In genomic region chr1:54490361-54491248, GRCh38 we compare ENCODE assay signal across 8 cellular contexts. TPM values are rescaled to one million over a fixed set of nuclear protein-coding genes. Genes with fewer than 3 reads are reported as not detected.
A peak's percentile ranks its signal among the peaks of the same experiment; 100 is the strongest.
DNase-seq lines count a peak whose midpoint lies in the region; ATAC-seq, FAIRE-seq and TF ChIP-seq lines count a peak whose summit lies in the region.
"Had no signal": no experiment of that assay in that cellular context is flagged by ENCODE, and none has a peak within 500 bp of the region (broad histone marks: within the 10 kb centered on the region; RNA-seq: fewer than 3 reads in every experiment).

No MANE protein-coding gene starts in this region.

- peak overlapping the region; percentile 78 for H3K27ac Mint-ChIP-seq in astrocyte (ENCODE audit: unreplicated experiment)
- H3K27ac Mint-ChIP-seq in naive thymus-derived CD4-positive, alpha-beta T cell: peak overlapping the region in 5 of 9 donors; percentile 16 to 55 (median 39)
- no peak overlapping the region for H3K27ac Mint-ChIP-seq in activated T-helper 2 cell treated with anti-CD3 and anti-CD28 coated beads, Interferon-gamma antibody, Interleukin-2, Interleukin-4, amounts not matched to agents 10 μg/mL and 5 μg/mL and 100 μg/mL, durations not matched to agents 14 hours and 24 hours and 36 hours

- H3K4me1 Mint-ChIP-seq in astrocyte (ENCODE audit: low read depth, unreplicated experiment): peaks cover 21% of the 10 kb centered on the region
- peaks cover 19 to 40% (median 30%) of the 10 kb centered on the region in 7 donors for H3K4me1 Mint-ChIP-seq in naive thymus-derived CD4-positive, alpha-beta T cell
- peaks cover 16% of the 10 kb centered on the region for H3K4me1 Mint-ChIP-seq in activated T-helper 2 cell treated with anti-CD3 and anti-CD28 coated beads, Interferon-gamma antibody, Interleukin-2, Interleukin-4, amounts not matched to agents 10 μg/mL and 5 μg/mL and 100 μg/mL, durations not matched to agents 14 hours and 24 hours and 36 hours (ENCODE audit: low read depth)

- ATAC-seq in naive thymus-derived CD4-positive, alpha-beta T cell: no peak
- ATAC-seq in HG03196 (IDR thresholded peaks at IDR 0.05; ENCODE audit: unreplicated experiment): no peak

- peak overlapping the region; percentile 44 for H3K4me3 ChIP-seq in HUES6 (ENCODE audit: low read depth, low read length)
- no peak overlapping the region for H3K4me3 ChIP-seq in astrocyte (ENCODE audit: insufficient read depth, low read depth, low read length)
- no peak overlapping the region for H3K4me3 ChIP-seq in naive thymus-derived CD4-positive, alpha-beta T cell (ENCODE audit: low read length)

- peaks cover 16% of the 10 kb centered on the region for H3K27me3 ChIP-seq in HUES6 (ENCODE audit: control insufficient read depth, insufficient read depth, low read length)
- peaks cover 3% of the 10 kb centered on the region for H3K27me3 ChIP-seq in astrocyte (ENCODE audit: insufficient read depth, low read length)
- no peaks in the 10 kb centered on the region for H3K27me3 ChIP-seq in naive thymus-derived CD4-positive, alpha-beta T cell (ENCODE audit: control insufficient read depth in 2 of 2, insufficient read depth in 2 of 2, low read length in 2 of 2)

- POLR2A ChIA-PET in naive thymus-derived CD4-positive, alpha-beta T cell (lab: Charles Lee): interaction anchor here (1.7 to 5.7 kb wide), 3 partner anchors 84 to 291 kb away, joined by 5 to 70 read pairs (median 8); partner anchors contain the start of genes CYB5RL, MRPL37 and SSBP3

- TF ChIP-seq CTCF in astrocyte (IDR thresholded peaks at IDR 0.05; ENCODE audit: insufficient read depth, low read depth, low read length): no peak

- H2AFZ ChIP-seq in astrocyte (ENCODE audit: low read depth, low read length): peak overlapping the region; percentile 10

- no peak overlapping the region for H3K4me3 Mint-ChIP-seq in astrocyte (ENCODE audit: unreplicated experiment)
- H3K4me3 Mint-ChIP-seq in naive thymus-derived CD4-positive, alpha-beta T cell: peak overlapping the region in 9 of 10 donors; percentile 20 to 95 (median 49)
- no peak overlapping the region for H3K4me3 Mint-ChIP-seq in activated T-helper 2 cell treated with anti-CD3 and anti-CD28 coated beads, Interferon-gamma antibody, Interleukin-2, Interleukin-4, amounts not matched to agents 10 μg/mL and 5 μg/mL and 100 μg/mL, durations not matched to agents 14 hours and 24 hours and 36 hours (ENCODE audit: low read depth)

- no peaks in the 10 kb centered on the region for H4K20me1 ChIP-seq in astrocyte (ENCODE audit: insufficient read depth, low read length)

- no peaks in the 10 kb centered on the region for H3K36me3 Mint-ChIP-seq in astrocyte (ENCODE audit: low read depth, unreplicated experiment)
- no peaks in the 10 kb centered on the region for H3K36me3 Mint-ChIP-seq in naive thymus-derived CD4-positive, alpha-beta T cell
- H3K36me3 Mint-ChIP-seq in activated T-helper 2 cell treated with anti-CD3 and anti-CD28 coated beads, Interferon-gamma antibody, Interleukin-2, Interleukin-4, amounts not matched to agents 10 μg/mL and 5 μg/mL and 100 μg/mL, durations not matched to agents 14 hours and 24 hours and 36 hours (ENCODE audit: low read depth): no peaks in the 10 kb centered on the region

- H3K27me3 Mint-ChIP-seq in astrocyte (ENCODE audit: low read depth, unreplicated experiment): peaks cover under 1% of the 10 kb centered on the region
- H3K27me3 Mint-ChIP-seq in naive thymus-derived CD4-positive, alpha-beta T cell: peaks cover 0 to 41% (median 0%) of the 10 kb centered on the region in 5 donors
- peaks cover 41% of the 10 kb centered on the region for H3K27me3 Mint-ChIP-seq in activated T-helper 2 cell treated with anti-CD3 and anti-CD28 coated beads, Interferon-gamma antibody, Interleukin-2, Interleukin-4, amounts not matched to agents 10 μg/mL and 5 μg/mL and 100 μg/mL, durations not matched to agents 14 hours and 24 hours and 36 hours (ENCODE audit: low read depth)

- FAIRE-seq in astrocyte (lab: Jason Lieb, UNC): no peak

- H3K79me2 ChIP-seq in astrocyte (ENCODE audit: insufficient read depth, low read length): no peaks in the 10 kb centered on the region

- H3K36me3 ChIP-seq in HUES6 (ENCODE audit: control insufficient read depth, insufficient read depth, low read length): no peaks in the 10 kb centered on the region
- H3K36me3 ChIP-seq in astrocyte (ENCODE audit: insufficient read depth, low read length): no peaks in the 10 kb centered on the region
- H3K36me3 ChIP-seq in naive thymus-derived CD4-positive, alpha-beta T cell (ENCODE audit: control insufficient read depth in 2 of 3, insufficient read depth in 3 of 3, low read length in 3 of 3): no peaks in the 10 kb centered on the region

- H3K9me3 ChIP-seq in HUES6 (ENCODE audit: control insufficient read depth, insufficient read depth, low read depth, low read length): no peaks in the 10 kb centered on the region
- no peaks in the 10 kb centered on the region for H3K9me3 ChIP-seq in astrocyte (ENCODE audit: insufficient read depth, low read depth, low read length)
- no peaks in the 10 kb centered on the region for H3K9me3 ChIP-seq in naive thymus-derived CD4-positive, alpha-beta T cell (ENCODE audit: control insufficient read depth in 2 of 3, low read length in 3 of 3)

- peak overlapping the region; percentile 99 for H3K4me2 ChIP-seq in astrocyte (ENCODE audit: low read length)

- DNase-seq in CMK (ENCODE audit: low read depth) (peak; percentile 72), astrocyte (ENCODE audit: low read depth) (no peak), T-helper 2 cell (no peak)
- peak in 1 of 9 donors; percentile 36 for DNase-seq in naive thymus-derived CD4-positive, alpha-beta T cell
- DNase-seq in activated T-helper 2 cell treated with anti-CD3 and anti-CD28 coated beads, Interferon-gamma antibody, Interleukin-2, Interleukin-4, amounts not matched to agents 10 μg/mL and 5 μg/mL and 100 μg/mL, durations not matched to agents 14 hours and 24 hours and 36 hours (ENCODE audit: low spot score): no peak
- DNase-seq: activated CD4-positive, alpha-beta T cell treated with anti-CD3 and anti-CD28 coated beads, Interleukin-2, amount 50 U/mL, for 48 hours had no signal

- H3K27ac ChIP-seq in HUES6 (ENCODE audit: low read depth, low read length) (no peak overlapping the region), astrocyte (ENCODE audit: low read depth, low read length) (no peak overlapping the region)
- H3K27ac ChIP-seq in naive thymus-derived CD4-positive, alpha-beta T cell (ENCODE audit: low read depth, low read length): no peak overlapping the region

- CTCF ChIA-PET in naive thymus-derived CD4-positive, alpha-beta T cell (lab: Charles Lee): interaction anchor here (0.7 to 2.5 kb wide), 11 partner anchors 14 to 375 kb away, joined by 3 to 15 read pairs (median 4); partner anchors contain the start of gene SSBP3

- peaks cover 33% of the 10 kb centered on the region for H3K4me1 ChIP-seq in HUES6 (ENCODE audit: control insufficient read depth, insufficient read depth, low read length)
- H3K4me1 ChIP-seq in astrocyte (ENCODE audit: insufficient read depth, low read length): peaks cover 20% of the 10 kb centered on the region
- peaks cover 24 to 27% of the 10 kb centered on the region in 2 donors for H3K4me1 ChIP-seq in naive thymus-derived CD4-positive, alpha-beta T cell (ENCODE audit: control insufficient read depth in 2 of 2, insufficient read depth in 2 of 2, low read length in 2 of 2)

- peak overlapping the region; percentile 25 for H3K9ac ChIP-seq in HUES6 (ENCODE audit: low read length)
- no peak overlapping the region for H3K9ac ChIP-seq in astrocyte (ENCODE audit: low read length)

- no peaks in the 10 kb centered on the region for H3K9me3 Mint-ChIP-seq in astrocyte (ENCODE audit: unreplicated experiment)
- no peaks in the 10 kb centered on the region for H3K9me3 Mint-ChIP-seq in naive thymus-derived CD4-positive, alpha-beta T cell
- H3K9me3 Mint-ChIP-seq in activated T-helper 2 cell treated with anti-CD3 and anti-CD28 coated beads, Interferon-gamma antibody, Interleukin-2, Interleukin-4, amounts not matched to agents 10 μg/mL and 5 μg/mL and 100 μg/mL, durations not matched to agents 14 hours and 24 hours and 36 hours: no peaks in the 10 kb centered on the region

- intact Hi-C loops in naive thymus-derived CD4-positive, alpha-beta T cell (cut with micrococcal nuclease): loop anchor here in 1 of 2 donors (1.0 kb wide), 1 partner anchor 309 kb away; no protein-coding TSS in a partner anchor
- intact Hi-C loops in activated T-helper 2 cell treated with anti-CD3 and anti-CD28 coated beads, Interferon-gamma antibody, Interleukin-2, Interleukin-4, amounts not matched to agents 10 μg/mL and 5 μg/mL and 100 μg/mL, durations not matched to agents 14 hours and 24 hours and 36 hours (cut with micrococcal nuclease): loop anchor here (5.0 kb wide), 1 partner anchor 322 kb away; no protein-coding TSS in a partner anchor

RNA-seq across cellular contexts. Expression of gene ACOT11, which starts 57.4 kb away (rescaled TPM):
- 1.5 and 2.7 TPM in 2 replicates for total RNA-seq in astrocyte
- 1 to 10 TPM in 3 of 5 experiments, under 1 TPM in 2; 0.22 to 2.3 (median 1.2) TPM for total RNA-seq in naive thymus-derived CD4-positive, alpha-beta T cell
- polyA plus RNA-seq in naive thymus-derived CD4-positive, alpha-beta T cell: under 1 TPM in 1 of 2 donors, not detected in 1; 0.06 TPM
- 1.8 and 2.3 TPM in 2 replicates for total RNA-seq in activated T-helper 2 cell treated with anti-CD3 and anti-CD28 coated beads, Interferon-gamma antibody, Interleukin-2, Interleukin-4, amounts not matched to agents 10 μg/mL and 5 μg/mL and 100 μg/mL, durations not matched to agents 14 hours and 24 hours and 36 hours

Comparison
In these comparisons a context has a peak if more than half of its experiments do, and no peak if none do; other contexts are left out.
1. H3K4me3 Mint-ChIP-seq: peak in naive thymus-derived CD4-positive, alpha-beta T cell (9 of 10); none in astrocyte (single experiment) and activated T-helper 2 cell treated with anti-CD3 and anti-CD28 coated beads, Interferon-gamma antibody, Interleukin-2, Interleukin-4, amounts not matched to agents 10 μg/mL and 5 μg/mL and 100 μg/mL, durations not matched to agents 14 hours and 24 hours and 36 hours (single experiment).